Comparison of ENCODE assay signal across 31 cellular contexts in genomic region chr2:110644357-110644756, GRCh38. TPM values are rescaled to one million over a fixed set of nuclear protein-coding genes. Genes with fewer than 3 reads are reported as not detected.
DNase-seq lines count a peak whose midpoint lies in the region; TF ChIP-seq lines count a peak whose summit lies in the region.
"Had no signal": no experiment of that assay in that cellular context is flagged by ENCODE, and none has a peak within 500 bp of the region (broad histone marks: within the 10 kb centered on the region; RNA-seq: fewer than 3 reads in every experiment).

No MANE protein-coding gene starts in this region.

- DNase-seq in HL-60 (ENCODE audit: low read depth in 1 of 2, low spot score in 1 of 2) (no peak), NCI-H1092 (lab: John Stamatoyannopoulos, UW) (no peak)
- no peak for DNase-seq in activated naive CD8-positive, alpha-beta T cell treated with anti-CD3 and anti-CD28 coated beads for 36 hours
- DNase-seq: 8988T; ACHN; AML-193; BE2C; C1 segment of cervical spinal cord; Caco-2; Calu3; CD4-positive, alpha-beta memory T cell; CD4-positive, alpha-beta T cell; CD4-positive, CD25-positive, alpha-beta regulatory T cell; CD8-positive, alpha-beta memory T cell; CD8-positive, alpha-beta T cell; COR-L47; DMS 273 treated with DMSO at 0.1 percent for 48 hours; DMS153; DMS53; DMS79; DMS79 treated with DMSO at 0.1 percent for 48 hours; DND-41; EL had no signal

- no peak overlapping the region for H3K4me3 ChIP-seq in HEK293 (ENCODE audit: low read depth, low read length)
- H3K4me3 ChIP-seq in HL-60 (replicated peaks; ENCODE audit: insufficient read depth, low read length) = no peak overlapping the region
- H3K4me3 ChIP-seq: A549; BLaER1; BLaER1 treated with 17β-estradiol and CSF1 and Interleukin-3, amounts not matched to agents 10 nM and 100 nM had no signal

- H3K36me3 ChIP-seq in HEK293 (ENCODE audit: control insufficient read depth in 2 of 2, insufficient read depth in 1 of 2, low read length in 2 of 2) = peaks cover 58 to 83% of the 10 kb centered on the region in 2 experiments
- H3K36me3 ChIP-seq: BE2C had no signal

- H3K4me1 Mint-ChIP-seq in activated naive CD8-positive, alpha-beta T cell treated with anti-CD3 and anti-CD28 coated beads for 36 hours = no peaks in the 10 kb centered on the region
- H3K4me1 Mint-ChIP-seq: B cell; CD14-positive monocyte; CD4-positive, alpha-beta memory T cell; CD8-positive, alpha-beta memory T cell had no signal

- peaks cover 52% of the 10 kb centered on the region for H3K36me3 Mint-ChIP-seq in activated naive CD8-positive, alpha-beta T cell treated with anti-CD3 and anti-CD28 coated beads for 36 hours
- H3K36me3 Mint-ChIP-seq: CD4-positive, alpha-beta memory T cell had no signal

- H3K27me3 ChIP-seq in HL-60 (ENCODE audit: insufficient read depth, poor library complexity, severe bottlenecking) = no peaks in the 10 kb centered on the region
- H3K27me3 ChIP-seq: BE2C; BLaER1; BLaER1 treated with 17β-estradiol and CSF1 and Interleukin-3, amounts not matched to agents 10 nM and 100 nM had no signal

- no peak for TF ChIP-seq CTCF in HEK293 (tag by site-specific recombination; IDR thresholded peaks at IDR 0.05)
- TF ChIP-seq CTCF in HL-60 (IDR thresholded peaks at IDR 0.05; ENCODE audit: insufficient read depth, low read length) = no peak

- CTCF ChIA-PET in HEK293 (lab: Yijun Ruan, JAX) = no interaction called here

- H3K9me3 Mint-ChIP-seq in activated naive CD8-positive, alpha-beta T cell treated with anti-CD3 and anti-CD28 coated beads for 36 hours = no peaks in the 10 kb centered on the region
- H3K9me3 Mint-ChIP-seq: CD14-positive monocyte; CD4-positive, alpha-beta memory T cell; CD4-positive, alpha-beta T cell; CD8-positive, alpha-beta memory T cell; CD8-positive, alpha-beta T cell had no signal

- H3K4me3 Mint-ChIP-seq in activated naive CD8-positive, alpha-beta T cell treated with anti-CD3 and anti-CD28 coated beads for 36 hours = no peak overlapping the region
- H3K4me3 Mint-ChIP-seq: B cell; CD14-positive monocyte; CD4-positive, alpha-beta memory T cell; CD4-positive, alpha-beta T cell; CD4-positive, CD25-positive, alpha-beta regulatory T cell; CD8-positive, alpha-beta memory T cell; CD8-positive, alpha-beta T cell had no signal

- no peaks in the 10 kb centered on the region for H3K27me3 Mint-ChIP-seq in activated naive CD8-positive, alpha-beta T cell treated with anti-CD3 and anti-CD28 coated beads for 36 hours
- H3K27me3 Mint-ChIP-seq: B cell; CD4-positive, alpha-beta memory T cell; CD4-positive, alpha-beta T cell; CD4-positive, CD25-positive, alpha-beta regulatory T cell; CD8-positive, alpha-beta memory T cell had no signal

- no peaks in the 10 kb centered on the region for H3K4me1 ChIP-seq in HEK293 (ENCODE audit: control insufficient read depth, insufficient read depth, low read length)
- H3K4me1 ChIP-seq: A549; BE2C; BLaER1; BLaER1 treated with 17β-estradiol and CSF1 and Interleukin-3, amounts not matched to agents 10 nM and 100 nM; Caco-2 had no signal

- H3K27ac Mint-ChIP-seq in activated naive CD8-positive, alpha-beta T cell treated with anti-CD3 and anti-CD28 coated beads for 36 hours = no peak overlapping the region
- H3K27ac Mint-ChIP-seq: B cell; CD4-positive, alpha-beta memory T cell; CD4-positive, alpha-beta T cell; CD8-positive, alpha-beta T cell had no signal

- no peaks in the 10 kb centered on the region for H3K9me3 ChIP-seq in HEK293 (ENCODE audit: control insufficient read depth, insufficient read depth, low read depth, low read length)
- H3K9me3 ChIP-seq: A549; BE2C; BLaER1; BLaER1 treated with 17β-estradiol and CSF1 and Interleukin-3, amounts not matched to agents 10 nM and 100 nM; Caco-2 had no signal

- no peak overlapping the region for H3K27ac ChIP-seq in HEK293 (ENCODE audit: extremely low read depth, low read depth, low read length)
- 0 out of 2 replicates have a peak overlapping the region, but pooled peaks have one; percentile 9 for H3K27ac ChIP-seq in HL-60 (replicated peaks)
- H3K27ac ChIP-seq: 22Rv1; A549; BLaER1; BLaER1 treated with 17β-estradiol and CSF1 and Interleukin-3, amounts not matched to agents 10 nM and 100 nM; C4-2B had no signal

- POLR2A ChIA-PET in HEK293 (lab: Yijun Ruan, JAX) = no interaction called here

TF ChIP-seq in HEK293, 187 proteins besides CTCF, POLR2A, EP300 and RAD21:
- peak; percentile 98 for TF ChIP-seq ZNF558 (tag by site-specific recombination; IDR thresholded peaks at IDR 0.05)
- TF ChIP-seq ZNF155 (tag by site-specific recombination; IDR thresholded peaks at IDR 0.05) = no peak
- no peak for TF ChIP-seq ZFP37 (tag by site-specific recombination; IDR thresholded peaks at IDR 0.05)

RNA-seq across cellular contexts. Expression of gene BUB1, which starts 33.5 kb away (rescaled TPM):
- total RNA-seq in activated naive CD8-positive, alpha-beta T cell treated with anti-CD3 and anti-CD28 coated beads for 36 hours = 10 to 100 TPM; 75.5 to 80.4 TPM
